ENCODE assay signal across 12 cellular contexts in genomic region chr9:121277518-121278275, GRCh38. TPM values are rescaled to one million over a fixed set of nuclear protein-coding genes. Genes with fewer than 3 reads are reported as not detected.
A peak's percentile ranks its signal among the peaks of the same experiment; 100 is the strongest.
DNase-seq lines count a peak whose midpoint lies in the region; ATAC-seq, FAIRE-seq and TF ChIP-seq lines count a peak whose summit lies in the region.
"Had no signal": no experiment of that assay in that cellular context is flagged by ENCODE, and none has a peak within 500 bp of the region (broad histone marks: within the 10 kb centered on the region; RNA-seq: fewer than 3 reads in every experiment).

No MANE protein-coding gene starts in this region.

- no peak for FAIRE-seq in GM19239 (lab: Jason Lieb, UNC)

- ATAC-seq in HG02763 (IDR thresholded peaks at IDR 0.05; ENCODE audit: unreplicated experiment), result no peak

- POLR2A ChIA-PET in SK-N-SH (lab: Yijun Ruan, JAX), result interaction anchor here (1.6 kb wide), 1 partner anchor 10 kb away, joined by 3 read pairs; the partner anchor contains the start of gene GSN

- TF ChIP-seq CTCF in SK-N-SH (IDR thresholded peaks at IDR 0.05), result no peak

- peaks cover 27% of the 10 kb centered on the region for H3F3A ChIP-seq in SK-N-SH (replicated peaks; ENCODE audit: insufficient read depth)

- WGBS in SK-N-SH (ENCODE audit: low lambda C conversion rate), result 74% methylated on average over 3 of the region's 3 CpGs

- H3K27me3 ChIP-seq in ACC112 (ENCODE audit: insufficient read depth, low read length), result no peaks in the 10 kb centered on the region
- no peaks in the 10 kb centered on the region for H3K27me3 ChIP-seq in SK-N-SH (ENCODE audit: insufficient read depth)

- peak overlapping the region; percentile 60 for H3K9ac ChIP-seq in SK-N-SH
- H3K9ac ChIP-seq: KMS-11 had no signal

- H3K9me3 ChIP-seq in SK-N-SH, result no peaks in the 10 kb centered on the region

- H3K4me1 ChIP-seq in ACC112 (ENCODE audit: control insufficient read depth, insufficient read depth, low read length, unreplicated experiment), result peaks cover 78% of the 10 kb centered on the region
- peaks cover 31 to 70% of the 10 kb centered on the region in 2 experiments for H3K4me1 ChIP-seq in SK-N-SH (ENCODE audit: control insufficient read depth in 1 of 2, insufficient read depth in 2 of 2, low read depth in 1 of 2, low read length in 1 of 2)

- TF ChIP-seq RAD21 in SK-N-SH (IDR thresholded peaks at IDR 0.05; ENCODE audit: low read length), result no peak

- H3K79me2 ChIP-seq in ACC112 (ENCODE audit: control insufficient read depth, insufficient read depth, low read length, unreplicated experiment) (peaks cover 51% of the 10 kb centered on the region), SK-N-SH (ENCODE audit: insufficient read depth) (peaks cover 64% of the 10 kb centered on the region)

- peak in 1 of 2 experiments; percentile 61; a peak in 1 of 4 replicates for TF ChIP-seq EP300 in SK-N-SH (IDR thresholded peaks at IDR 0.05; ENCODE audit: borderline replicate concordance in 1 of 2, low read depth in 1 of 2, low read length in 1 of 2)

- H3K4me3 ChIP-seq in ACC112 (ENCODE audit: low read depth, low read length) (peak overlapping the region; percentile 51), SK-N-SH (ENCODE audit: low read depth in 2 of 2, low read length in 1 of 2) (peak overlapping the region in 1 of 2 experiments; percentile 40; a peak in 2 of 4 replicates)

- peak overlapping the region; percentile 74 for H3K4me2 ChIP-seq in SK-N-SH
- H3K4me2 ChIP-seq: KMS-11 had no signal

- no peak overlapping the region for H2AFZ ChIP-seq in ACC112 (ENCODE audit: low read length, unreplicated experiment)
- H2AFZ ChIP-seq in SK-N-SH (ENCODE audit: low read depth), result no peak overlapping the region

- DNase-seq in SK-N-SH (no peak), fibroblast of gingiva (ENCODE audit: low read depth) (peak; percentile 52), pons (ENCODE audit: low spot score) (peak; percentile 34), epidermal melanocyte (ENCODE audit: insufficient read length, low spot score) (no peak), HK-2 (ENCODE audit: unreplicated experiment) (no peak), GM19239 (ENCODE audit: insufficient read length, low spot score) (no peak)
- DNase-seq: cortex of kidney; NCI-H526; stimulated activated CD4-positive, alpha-beta T cell treated with anti-CD3 and anti-CD28 coated beads, Interleukin-1b, Interleukin-23, amount 100 ng/mL, for 48 hours had no signal

- H3K36me3 ChIP-seq in ACC112 (ENCODE audit: insufficient read depth, low read length) (no peaks in the 10 kb centered on the region), SK-N-SH (replicated peaks in 1 of 2; ENCODE audit: control insufficient read depth in 1 of 2, insufficient read depth in 2 of 2, low read length in 1 of 2) (no peaks in the 10 kb centered on the region)

- CTCF ChIA-PET in SK-N-SH (lab: Yijun Ruan, JAX), result interaction anchor here (0.8 to 2.6 kb wide), 15 partner anchors 9 to 124 kb away, joined by 3 to 46 read pairs (median 6); partner anchors contain the start of gene GSN

- H3K27ac ChIP-seq in ACC112 (ENCODE audit: low read depth, low read length), result peak overlapping the region; percentile 88
- peak overlapping the region; percentile 90 to 95 for H3K27ac ChIP-seq in SK-N-SH (ENCODE audit: low read depth in 2 of 2, low read length in 1 of 2)
- H3K27ac ChIP-seq: KMS-11 had no signal

- H3K9me2 ChIP-seq in SK-N-SH, result no peaks in the 10 kb centered on the region

- no peaks in the 10 kb centered on the region for H4K20me1 ChIP-seq in SK-N-SH (ENCODE audit: insufficient read depth)

TF ChIP-seq in SK-N-SH, 30 proteins besides CTCF, POLR2A, EP300 and RAD21:
- TF ChIP-seq POLR2AphosphoS5 (IDR thresholded peaks at IDR 0.05; ENCODE audit: low read depth, low read length), result peak; percentile 24; the same call in 1 of the 2 replicates
- 0 out of 2 replicates have a peak, but pooled peaks have one; percentile 33 for TF ChIP-seq TEAD4 (IDR thresholded peaks at IDR 0.05; ENCODE audit: borderline replicate concordance, insufficient read depth)
- TF ChIP-seq TCF12 (IDR thresholded peaks at IDR 0.05), result peak; percentile 50; the same call in 1 of the 2 replicates
- no peak for TF ChIP-seq USF2 (IDR thresholded peaks at IDR 0.05; ENCODE audit: borderline replicate concordance, low read depth, low read length)
- peak; percentile 19 for TF ChIP-seq PBX3 (IDR thresholded peaks at IDR 0.05)
- 0 out of 2 replicates have a peak, but pooled peaks have one; percentile 25 for TF ChIP-seq MEF2A (IDR thresholded peaks at IDR 0.05; ENCODE audit: borderline replicate concordance, low read depth)
- no peak for TF ChIP-seq RFX5 (IDR thresholded peaks at IDR 0.05; ENCODE audit: low read length)
- peak; percentile 63 for TF ChIP-seq JUND (IDR thresholded peaks at IDR 0.05)
- no peak for TF ChIP-seq ZBTB33 (IDR thresholded peaks at IDR 0.05; ENCODE audit: borderline replicate concordance, low read depth)
- peak; percentile 66 for TF ChIP-seq FOSL2 (IDR thresholded peaks at IDR 0.05; ENCODE audit: borderline replicate concordance, low read depth)

RNA-seq across cellular contexts. Expression of gene GSN, which starts 9.7 kb away (rescaled TPM):
- 168 and 172 TPM in 2 replicates for polyA plus RNA-seq in SK-N-SH (2012; rRNA removed)
- 82.7 and 123 TPM in 2 replicates for polyA plus RNA-seq in SK-N-SH (2012; cell fraction: cytosol; rRNA removed)
- polyA plus RNA-seq in SK-N-SH (2012; cell fraction: nucleus; rRNA removed), result 205 and 218 TPM in 2 replicates

Comparison
In these comparisons a context has a peak if more than half of its experiments do, and no peak if none do; other contexts are left out.
1. DNase-seq: peak in fibroblast of gingiva (single experiment) and pons (single experiment); none in SK-N-SH (single experiment), epidermal melanocyte (single experiment), HK-2 (single experiment) and GM19239 (single experiment).